In the genomic region with DNA sequence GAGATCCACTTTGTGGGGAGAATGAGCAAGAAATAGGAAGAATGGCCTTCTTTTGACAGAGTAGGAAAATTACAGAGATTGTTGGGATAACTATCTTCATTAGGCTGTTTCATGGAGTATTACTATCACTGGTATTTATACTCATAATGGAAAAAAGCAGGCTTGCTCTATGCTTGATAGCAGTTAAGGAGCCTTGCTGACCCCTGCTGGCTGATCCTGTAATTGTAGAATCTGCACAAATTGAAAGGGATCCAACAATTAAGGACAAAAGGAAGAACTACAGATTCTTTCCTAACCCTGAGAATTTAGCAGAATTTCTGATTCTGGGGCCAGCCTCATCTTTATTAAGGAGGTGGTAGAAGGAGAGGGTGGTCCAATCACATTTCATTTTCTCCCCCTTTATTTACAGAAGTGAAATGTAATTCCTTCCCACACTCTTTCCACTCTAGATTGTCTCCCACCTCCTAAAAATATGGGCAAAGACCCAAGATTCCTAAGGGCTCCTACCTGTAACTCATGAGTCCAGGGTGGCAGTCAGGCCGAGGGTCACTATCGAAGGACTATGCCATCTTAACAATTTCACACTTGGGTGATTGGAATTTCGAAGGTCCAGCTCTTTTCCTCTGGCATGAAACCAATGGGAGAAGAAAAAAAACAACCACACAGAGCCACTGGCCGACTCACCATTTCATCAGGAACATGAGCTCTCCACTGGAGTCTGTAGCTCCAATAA, we compare ENCODE assay signal across 8 cellular contexts. TPM values are rescaled to one million over a fixed set of nuclear protein-coding genes. Genes with fewer than 3 reads are reported as not detected.
A peak's percentile ranks its signal among the peaks of the same experiment; 100 is the strongest.
DNase-seq lines count a peak whose midpoint lies in the region; ATAC-seq and TF ChIP-seq lines count a peak whose summit lies in the region.

No MANE protein-coding gene starts in this region.

- peaks cover 24% of the 10 kb centered on the region for H3K36me3 Mint-ChIP-seq in CD4-positive, CD25-positive, alpha-beta regulatory T cell
- H3K36me3 Mint-ChIP-seq in nephron (ENCODE audit: low read depth) = peaks cover 51% of the 10 kb centered on the region

- peak in 1 of 2 donors; percentile 53 for ATAC-seq in CD4-positive, CD25-positive, alpha-beta regulatory T cell (ENCODE audit: low read depth in 2 of 2)
- ATAC-seq in HG02798 (IDR thresholded peaks at IDR 0.05; ENCODE audit: poor library complexity, unreplicated experiment) (peak; percentile 42), HG03571 (IDR thresholded peaks at IDR 0.05; ENCODE audit: unreplicated experiment) (no peak)
- ATAC-seq in stimulated activated naive CD8-positive, alpha-beta T cell treated with anti-CD3 and anti-CD28 coated beads, Interleukin-15, amount 100 ng/mL, for 72 hours = peak; percentile 75

- peak; percentile 68 to 78 (median 71) for DNase-seq in CD4-positive, CD25-positive, alpha-beta regulatory T cell
- peak; percentile 91 for DNase-seq in OCI-M1 (lab: John Stamatoyannopoulos, UW)
- DNase-seq in activated T-cell treated with anti-CD3 and anti-CD28 coated beads for 4 hours = peak; percentile 73
- peak; percentile 95 for DNase-seq in esophagus muscularis mucosa (ENCODE audit: extremely low spot score)
- peak; percentile 65 for DNase-seq in stimulated activated naive CD8-positive, alpha-beta T cell treated with anti-CD3 and anti-CD28 coated beads, Interleukin-15, amount 100 ng/mL, for 72 hours

- H3K4me3 Mint-ChIP-seq in CD4-positive, CD25-positive, alpha-beta regulatory T cell = no peak overlapping the region
- H3K4me3 Mint-ChIP-seq in nephron = no peak overlapping the region
- H3K4me3 Mint-ChIP-seq in stimulated activated naive CD8-positive, alpha-beta T cell treated with anti-CD3 and anti-CD28 coated beads, Interleukin-15, amount 100 ng/mL, for 72 hours = no peak overlapping the region

- H3K36me3 ChIP-seq in CD4-positive, CD25-positive, alpha-beta regulatory T cell (ENCODE audit: control insufficient read depth, insufficient read depth, low read length) = peaks cover 36% of the 10 kb centered on the region
- H3K36me3 ChIP-seq in esophagus muscularis mucosa = peaks cover 27 to 64% (median 47%) of the 10 kb centered on the region in 4 donors

- TF ChIP-seq POLR2A in esophagus muscularis mucosa (IDR thresholded peaks at IDR 0.05; ENCODE audit: low read depth) = no peak

- TF ChIP-seq CTCF in esophagus muscularis mucosa (IDR thresholded peaks at IDR 0.05) (peak; percentile 83 to 94 (median 86)), nephron (IDR thresholded peaks at IDR 0.05; ENCODE audit: unreplicated experiment in 3 of 3) (peak; percentile 73 to 79 (median 75))

- H3K27me3 ChIP-seq in CD4-positive, CD25-positive, alpha-beta regulatory T cell (ENCODE audit: control insufficient read depth, insufficient read depth, low read length) = no peaks in the 10 kb centered on the region
- no peaks in the 10 kb centered on the region for H3K27me3 ChIP-seq in esophagus muscularis mucosa

- H3K27me3 Mint-ChIP-seq in CD4-positive, CD25-positive, alpha-beta regulatory T cell = peaks cover 4% of the 10 kb centered on the region
- no peaks in the 10 kb centered on the region for H3K27me3 Mint-ChIP-seq in nephron (ENCODE audit: low read depth)
- no peaks in the 10 kb centered on the region for H3K27me3 Mint-ChIP-seq in stimulated activated naive CD8-positive, alpha-beta T cell treated with anti-CD3 and anti-CD28 coated beads, Interleukin-15, amount 100 ng/mL, for 72 hours

- no peaks in the 10 kb centered on the region for H3K9me3 ChIP-seq in CD4-positive, CD25-positive, alpha-beta regulatory T cell (ENCODE audit: control insufficient read depth in 2 of 2, low read length in 2 of 2)
- no peaks in the 10 kb centered on the region for H3K9me3 ChIP-seq in esophagus muscularis mucosa

- no peak overlapping the region for H3K4me3 ChIP-seq in CD4-positive, CD25-positive, alpha-beta regulatory T cell (ENCODE audit: low read depth, low read length)
- no peak overlapping the region for H3K4me3 ChIP-seq in esophagus muscularis mucosa

- intact Hi-C loops in esophagus muscularis mucosa (cut with DNase I) = loop anchor here (1.0 to 5.0 kb wide), 2 partner anchors 48 to 53 kb away; no protein-coding TSS in a partner anchor

- WGBS in esophagus muscularis mucosa = 60% methylated on average over 4 of the region's 4 CpGs

- H3K4me1 ChIP-seq in CD4-positive, CD25-positive, alpha-beta regulatory T cell (ENCODE audit: control insufficient read depth, insufficient read depth, low read length, poor library complexity, severe bottlenecking) = no peaks in the 10 kb centered on the region
- peaks cover 5 to 9% (median 7%) of the 10 kb centered on the region in 4 donors for H3K4me1 ChIP-seq in esophagus muscularis mucosa

- no peaks in the 10 kb centered on the region for H3K9me3 Mint-ChIP-seq in CD4-positive, CD25-positive, alpha-beta regulatory T cell
- no peaks in the 10 kb centered on the region for H3K9me3 Mint-ChIP-seq in nephron
- H3K9me3 Mint-ChIP-seq in stimulated activated naive CD8-positive, alpha-beta T cell treated with anti-CD3 and anti-CD28 coated beads, Interleukin-15, amount 100 ng/mL, for 72 hours = no peaks in the 10 kb centered on the region

- no peak overlapping the region for H3K27ac ChIP-seq in CD4-positive, CD25-positive, alpha-beta regulatory T cell (ENCODE audit: insufficient read depth, low read length, poor library complexity, severe bottlenecking)
- peak overlapping the region in 3 of 4 donors; percentile 7 to 34 (median 31) for H3K27ac ChIP-seq in esophagus muscularis mucosa (replicated peaks in 1 of 4)

- no peak for TF ChIP-seq EP300 in esophagus muscularis mucosa (IDR thresholded peaks at IDR 0.05)

- H3K27ac Mint-ChIP-seq in CD4-positive, CD25-positive, alpha-beta regulatory T cell = peak overlapping the region in 1 of 3 donors; percentile 40
- H3K27ac Mint-ChIP-seq in nephron = peak overlapping the region; percentile 81 to 96 (median 87)
- peak overlapping the region in 1 of 2 donors; percentile 19 for H3K27ac Mint-ChIP-seq in stimulated activated naive CD8-positive, alpha-beta T cell treated with anti-CD3 and anti-CD28 coated beads, Interleukin-15, amount 100 ng/mL, for 72 hours

- peaks cover 4 to 8% (median 6%) of the 10 kb centered on the region in 4 donors for H3K4me1 Mint-ChIP-seq in CD4-positive, CD25-positive, alpha-beta regulatory T cell
- peaks cover 18% of the 10 kb centered on the region for H3K4me1 Mint-ChIP-seq in nephron
- H3K4me1 Mint-ChIP-seq in stimulated activated naive CD8-positive, alpha-beta T cell treated with anti-CD3 and anti-CD28 coated beads, Interleukin-15, amount 100 ng/mL, for 72 hours = no peaks in the 10 kb centered on the region

RNA-seq across cellular contexts. Expression of gene NFE2L1, which starts 26.3 kb away (rescaled TPM):
- total RNA-seq in CD4-positive, CD25-positive, alpha-beta regulatory T cell = 41.0 TPM
- 1 to 10 TPM; 6.7 to 9.9 (median 7.3) TPM for polyA plus RNA-seq in CD4-positive, CD25-positive, alpha-beta regulatory T cell
- total RNA-seq in esophagus muscularis mucosa = 100 to 1,000 TPM; 164 to 281 (median 264) TPM

RNA-seq across cellular contexts. Expression of gene CBX1, which starts 26.8 kb away (rescaled TPM):
- 19.0 TPM for total RNA-seq in CD4-positive, CD25-positive, alpha-beta regulatory T cell
- 10 to 100 TPM; 13.9 to 22.7 (median 15.5) TPM for polyA plus RNA-seq in CD4-positive, CD25-positive, alpha-beta regulatory T cell
- 10 to 100 TPM; 32.1 to 59.5 (median 39.7) TPM for total RNA-seq in esophagus muscularis mucosa

RNA-seq across cellular contexts. Expression of gene SNX11, which starts 33.1 kb away (rescaled TPM):
- total RNA-seq in CD4-positive, CD25-positive, alpha-beta regulatory T cell = 15.8 TPM
- 10 to 100 TPM; 15.1 to 22.8 (median 21.7) TPM for polyA plus RNA-seq in CD4-positive, CD25-positive, alpha-beta regulatory T cell
- 10 to 100 TPM; 16.1 to 22.0 (median 20.3) TPM for total RNA-seq in esophagus muscularis mucosa

RNA-seq across cellular contexts. Expression of gene COPZ2, which starts 36.9 kb away (rescaled TPM):
- total RNA-seq in CD4-positive, CD25-positive, alpha-beta regulatory T cell = 0.59 TPM
- polyA plus RNA-seq in CD4-positive, CD25-positive, alpha-beta regulatory T cell = 1 to 10 TPM in 3 of 4 donors, under 1 TPM in 1; 0.55 to 4.1 (median 2.6) TPM
- 10 to 100 TPM; 58.1 to 73.9 (median 64.1) TPM for total RNA-seq in esophagus muscularis mucosa
